In the genomic region with DNA sequence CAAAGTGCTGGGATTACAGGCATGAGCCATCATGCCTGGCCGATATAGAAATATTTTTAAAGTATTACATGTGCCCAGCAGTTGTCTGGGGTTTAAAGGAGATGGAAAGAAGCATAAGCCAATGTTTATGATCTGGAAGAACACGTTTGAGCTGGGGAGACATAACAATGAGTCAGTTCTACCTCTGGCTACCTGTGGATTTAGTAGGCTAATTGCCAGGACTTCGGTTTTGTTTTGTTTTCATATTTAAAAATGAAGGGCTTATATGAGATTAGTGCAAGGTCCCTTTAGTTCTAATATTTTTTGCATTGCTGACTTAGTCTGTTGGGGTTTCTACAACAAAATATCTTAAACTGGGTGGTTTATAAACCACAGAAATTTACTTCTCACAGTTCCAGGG, we compare ENCODE assay signal across 16 cellular contexts. TPM values are rescaled to one million over a fixed set of nuclear protein-coding genes. Genes with fewer than 3 reads are reported as not detected.
DNase-seq lines count a peak whose midpoint lies in the region; ATAC-seq, FAIRE-seq and TF ChIP-seq lines count a peak whose summit lies in the region.
"Had no signal": no experiment of that assay in that cellular context is flagged by ENCODE, and none has a peak within 500 bp of the region (broad histone marks: within the 10 kb centered on the region; RNA-seq: fewer than 3 reads in every experiment).

No MANE protein-coding gene starts in this region.

- peaks cover 28% of the 10 kb centered on the region for H3F3A ChIP-seq in PC-9 (ENCODE audit: insufficient read depth, low read depth)

- intact Hi-C loops in PC-9 (cut with micrococcal nuclease; ENCODE audit: unreplicated experiment): loop anchor here (1.0 to 5.0 kb wide), 6 partner anchors 14 to 206 kb away; partner anchors contain the start of gene ECT2

- 25 to 59% (median 49%) methylated on average over 3 of the region's 3 CpGs for WGBS in small intestine, 3 donors

- H2AFZ ChIP-seq in PC-9: peak overlapping the region; percentile 59

- peaks cover 4% of the 10 kb centered on the region for H3K9me3 Mint-ChIP-seq in progenitor cell of endocrine pancreas (ENCODE audit: low read depth)
- H3K9me3 Mint-ChIP-seq: stimulated activated naive CD8-positive, alpha-beta T cell treated with anti-CD3 and anti-CD28 coated beads, Interleukin-15, Interleukin-2, amounts not matched to agents 100 ng/mL and 50 ng/mL, for 24 hours had no signal

- H3K36me3 Mint-ChIP-seq in progenitor cell of endocrine pancreas (ENCODE audit: insufficient read depth): no peaks in the 10 kb centered on the region

- H3K27me3 Mint-ChIP-seq in progenitor cell of endocrine pancreas: no peaks in the 10 kb centered on the region
- H3K27me3 Mint-ChIP-seq: stimulated activated naive CD8-positive, alpha-beta T cell treated with anti-CD3 and anti-CD28 coated beads, Interleukin-15, Interleukin-2, amounts not matched to agents 100 ng/mL and 50 ng/mL, for 24 hours had no signal

- H3K4me2 ChIP-seq in PC-9: peak overlapping the region; percentile 59

- H3K9me3 ChIP-seq in PC-9 (ENCODE audit: insufficient read depth, low read depth) (no peaks in the 10 kb centered on the region), small intestine (ENCODE audit: control insufficient read depth, low read depth) (no peaks in the 10 kb centered on the region)

- 0 out of 2 replicates have a peak overlapping the region, but pooled peaks have one; percentile 16 for H3K4me3 ChIP-seq in PC-9
- H3K4me3 ChIP-seq in small intestine (ENCODE audit: low read depth in 1 of 2, low read length in 2 of 2): no peak overlapping the region

- CTCF ChIA-PET in PC-9 (lab: Charles Lee): interaction anchor here (1.4 kb wide), 1 partner anchor 49 kb away, joined by 7 read pairs; no protein-coding TSS in a partner anchor

- BruUV-seq in PC-9 (replicated peaks; lab: Mats Ljungman, UMichigan): no TSS peak

- H3K79me2 ChIP-seq in PC-9 (ENCODE audit: low read depth): no peaks in the 10 kb centered on the region

- DNase-seq in SIG-M5 treated with dmso at 0.1 percent for 504 hours (lab: John Stamatoyannopoulos, UW; ENCODE audit: unreplicated experiment) (peak; percentile 30), SIG-M5 (lab: John Stamatoyannopoulos, UW) (no peak), PC-9 (peak; percentile 34 to 94), foreskin keratinocyte (peak; percentile 92 to 94), small intestine (peak; percentile 66), amniotic stem cell (lab: John Stamatoyannopoulos, UW) (no peak), progenitor cell of endocrine pancreas (ENCODE audit: low spot score, unreplicated experiment) (no peak)
- no peak for DNase-seq in activated naive CD4-positive, alpha-beta T cell treated with Interleukin-2 at 50 U/mL for 16 hours
- DNase-seq: activated CD8-positive, alpha-beta memory T cell treated with anti-CD3 and anti-CD28 coated beads, Interleukin-2, amount 50 U/mL, for 48 hours; GF-D8; NCI-H2107; right cardiac atrium had no signal

- H3K27ac ChIP-seq in PC-9 (peak overlapping the region; percentile 81), foreskin keratinocyte (peak overlapping the region; percentile 73), small intestine (ENCODE audit: low read depth in 1 of 2, low read length in 1 of 2) (peak overlapping the region; percentile 34 to 48)
- H3K27ac ChIP-seq: 22Rv1, HL-60 had no signal

- no peak for FAIRE-seq in small intestine (lab: Jason Lieb, UNC)

- peak; percentile 68 for ATAC-seq in foreskin keratinocyte
- ATAC-seq: right cardiac atrium had no signal

- no peaks in the 10 kb centered on the region for H3K36me3 ChIP-seq in PC-9 (ENCODE audit: low read depth)
- H3K36me3 ChIP-seq in small intestine (ENCODE audit: control insufficient read depth in 2 of 2, insufficient read depth in 2 of 2, low read length in 2 of 2): no peaks in the 10 kb centered on the region

- POLR2A ChIA-PET in PC-9 (lab: Charles Lee; ENCODE audit: unreplicated experiment): interaction anchor here (0.6 to 1.4 kb wide), 3 partner anchors 23 to 50 kb away, joined by 4 to 15 read pairs (median 6); no protein-coding TSS in a partner anchor

- TF ChIP-seq CTCF in PC-9 (conservative IDR thresholded peaks at IDR 0.05): no peak
- no peak for TF ChIP-seq CTCF in foreskin keratinocyte (conservative IDR thresholded peaks at IDR 0.05)
- no peak for TF ChIP-seq CTCF in progenitor cell of endocrine pancreas (IDR thresholded peaks at IDR 0.05; ENCODE audit: unreplicated experiment)

- H3K9me2 ChIP-seq in PC-9 (ENCODE audit: insufficient read depth): no peaks in the 10 kb centered on the region

- no peaks in the 10 kb centered on the region for H4K20me1 ChIP-seq in PC-9 (ENCODE audit: insufficient read depth)

- no peak overlapping the region for H3K27ac Mint-ChIP-seq in progenitor cell of endocrine pancreas

- no peaks in the 10 kb centered on the region for H3K27me3 ChIP-seq in PC-9 (ENCODE audit: insufficient read depth, low read depth)
- no peaks in the 10 kb centered on the region for H3K27me3 ChIP-seq in foreskin keratinocyte
- H3K27me3 ChIP-seq in small intestine (ENCODE audit: control insufficient read depth in 2 of 2, insufficient read depth in 2 of 2, low read length in 2 of 2): no peaks in the 10 kb centered on the region

- peaks cover 3% of the 10 kb centered on the region for H3K4me1 Mint-ChIP-seq in progenitor cell of endocrine pancreas (ENCODE audit: low read depth)

- H3K4me1 ChIP-seq in PC-9 (replicated peaks; ENCODE audit: insufficient read depth): peaks cover 70% of the 10 kb centered on the region
- peaks cover 22% of the 10 kb centered on the region for H3K4me1 ChIP-seq in foreskin keratinocyte
- H3K4me1 ChIP-seq in small intestine (ENCODE audit: control insufficient read depth in 2 of 2, insufficient read depth in 1 of 2, low read depth in 1 of 2, low read length in 1 of 2): peaks cover 0 to 9% of the 10 kb centered on the region in 2 donors

- H3K4me3 Mint-ChIP-seq in progenitor cell of endocrine pancreas (ENCODE audit: low read depth): no peak overlapping the region

RNA-seq across cellular contexts. Expression of gene TNFSF10, which starts 22.9 kb away (rescaled TPM):
- total RNA-seq in PC-9 (2021) (18.3 and 21.4 TPM in 2 replicates), foreskin keratinocyte (8.5 and 16.7 TPM in 2 replicates), progenitor cell of endocrine pancreas (0.36 and 0.72 TPM in 2 replicates)
- polyA plus RNA-seq in foreskin keratinocyte (6.7 and 11.0 TPM in 2 replicates), small intestine (10 to 100 TPM; 31.1 to 50.8 (median 37.8) TPM)
- total RNA-seq: SK-MEL-5 had no signal

Comparison
In these comparisons a context has a peak if more than half of its experiments do, and no peak if none do; other contexts are left out.
1. DNase-seq: peak in SIG-M5 treated with dmso at 0.1 percent for 504 hours (single experiment), PC-9 (2 of 2), foreskin keratinocyte (2 of 2) and small intestine (single experiment); none in SIG-M5 (single experiment), amniotic stem cell (single experiment), activated naive CD4-positive, alpha-beta T cell treated with Interleukin-2 at 50 U/mL for 16 hours (single experiment) and progenitor cell of endocrine pancreas (single experiment).
2. Peak in every context shown above with its lines, with median percentiles within 50 percentile points of each other: H3K27ac ChIP-seq.